In the genomic region with DNA sequence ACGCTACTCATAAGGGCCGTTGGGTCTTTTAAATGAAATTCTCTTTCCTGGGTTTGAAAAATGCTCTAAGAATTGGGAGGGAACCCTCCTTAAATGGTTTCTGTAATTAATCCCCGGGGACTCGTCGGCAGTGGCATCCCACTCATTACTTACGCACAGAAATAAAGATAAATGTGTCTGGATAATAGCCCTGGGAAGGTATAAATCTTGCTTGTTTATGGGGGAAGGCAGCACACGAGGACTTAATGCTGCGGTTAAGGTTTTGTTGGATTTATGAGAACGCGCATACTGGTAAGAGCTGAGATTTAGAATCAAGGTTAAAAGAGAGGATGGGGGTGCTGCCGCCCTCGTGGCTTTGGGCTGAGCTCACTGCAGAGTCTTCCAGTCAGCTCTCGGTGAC, we compare ENCODE assay signal across 1 cellular context.
TF ChIP-seq lines count a peak whose summit lies in the region.

No MANE protein-coding gene starts in this region.

TF ChIP-seq in HEK293, 187 proteins besides CTCF, POLR2A, EP300 and RAD21 (continued from another document and continues in another):
- TF ChIP-seq, protein P1, sequence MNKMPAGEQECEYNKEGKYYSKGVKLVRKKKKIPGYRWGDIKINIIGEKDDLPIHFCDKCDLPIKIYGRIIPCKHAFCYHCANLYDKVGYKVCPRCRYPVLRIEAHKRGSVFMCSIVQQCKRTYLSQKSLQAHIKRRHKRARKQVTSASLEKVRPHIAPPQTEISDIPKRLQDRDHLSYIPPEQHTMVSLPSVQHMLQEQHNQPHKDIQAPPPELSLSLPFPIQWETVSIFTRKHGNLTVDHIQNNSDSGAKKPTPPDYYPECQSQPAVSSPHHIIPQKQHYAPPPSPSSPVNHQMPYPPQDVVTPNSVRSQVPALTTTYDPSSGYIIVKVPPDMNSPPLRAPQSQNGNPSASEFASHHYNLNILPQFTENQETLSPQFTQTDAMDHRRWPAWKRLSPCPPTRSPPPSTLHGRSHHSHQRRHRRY (tag by site-specific recombination; IDR thresholded peaks at IDR 0.05) = no peak
- TF ChIP-seq ZEB2 (tag by site-specific recombination; IDR thresholded peaks at IDR 0.05) = peak; percentile 67
- TF ChIP-seq, protein P2, sequence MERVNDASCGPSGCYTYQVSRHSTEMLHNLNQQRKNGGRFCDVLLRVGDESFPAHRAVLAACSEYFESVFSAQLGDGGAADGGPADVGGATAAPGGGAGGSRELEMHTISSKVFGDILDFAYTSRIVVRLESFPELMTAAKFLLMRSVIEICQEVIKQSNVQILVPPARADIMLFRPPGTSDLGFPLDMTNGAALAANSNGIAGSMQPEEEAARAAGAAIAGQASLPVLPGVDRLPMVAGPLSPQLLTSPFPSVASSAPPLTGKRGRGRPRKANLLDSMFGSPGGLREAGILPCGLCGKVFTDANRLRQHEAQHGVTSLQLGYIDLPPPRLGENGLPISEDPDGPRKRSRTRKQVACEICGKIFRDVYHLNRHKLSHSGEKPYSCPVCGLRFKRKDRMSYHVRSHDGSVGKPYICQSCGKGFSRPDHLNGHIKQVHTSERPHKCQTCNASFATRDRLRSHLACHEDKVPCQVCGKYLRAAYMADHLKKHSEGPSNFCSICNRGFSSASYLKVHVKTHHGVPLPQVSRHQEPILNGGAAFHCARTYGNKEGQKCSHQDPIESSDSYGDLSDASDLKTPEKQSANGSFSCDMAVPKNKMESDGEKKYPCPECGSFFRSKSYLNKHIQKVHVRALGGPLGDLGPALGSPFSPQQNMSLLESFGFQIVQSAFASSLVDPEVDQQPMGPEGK (tag by site-specific recombination; IDR thresholded peaks at IDR 0.05) = peak; percentile 41
- TF ChIP-seq GLIS1 (tag by site-specific recombination; IDR thresholded peaks at IDR 0.05) = peak; percentile 85
- TF ChIP-seq, protein P3, sequence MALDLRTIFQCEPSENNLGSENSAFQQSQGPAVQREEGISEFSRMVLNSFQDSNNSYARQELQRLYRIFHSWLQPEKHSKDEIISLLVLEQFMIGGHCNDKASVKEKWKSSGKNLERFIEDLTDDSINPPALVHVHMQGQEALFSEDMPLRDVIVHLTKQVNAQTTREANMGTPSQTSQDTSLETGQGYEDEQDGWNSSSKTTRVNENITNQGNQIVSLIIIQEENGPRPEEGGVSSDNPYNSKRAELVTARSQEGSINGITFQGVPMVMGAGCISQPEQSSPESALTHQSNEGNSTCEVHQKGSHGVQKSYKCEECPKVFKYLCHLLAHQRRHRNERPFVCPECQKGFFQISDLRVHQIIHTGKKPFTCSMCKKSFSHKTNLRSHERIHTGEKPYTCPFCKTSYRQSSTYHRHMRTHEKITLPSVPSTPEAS (tag by site-specific recombination; IDR thresholded peaks at IDR 0.05) = no peak
- no peak for TF ChIP-seq ZNF394 (tag by site-specific recombination; IDR thresholded peaks at IDR 0.05; ENCODE audit: borderline replicate concordance)
- no peak for TF ChIP-seq ZNF768 (tag by site-specific recombination; IDR thresholded peaks at IDR 0.05)
- TF ChIP-seq, protein P4, sequence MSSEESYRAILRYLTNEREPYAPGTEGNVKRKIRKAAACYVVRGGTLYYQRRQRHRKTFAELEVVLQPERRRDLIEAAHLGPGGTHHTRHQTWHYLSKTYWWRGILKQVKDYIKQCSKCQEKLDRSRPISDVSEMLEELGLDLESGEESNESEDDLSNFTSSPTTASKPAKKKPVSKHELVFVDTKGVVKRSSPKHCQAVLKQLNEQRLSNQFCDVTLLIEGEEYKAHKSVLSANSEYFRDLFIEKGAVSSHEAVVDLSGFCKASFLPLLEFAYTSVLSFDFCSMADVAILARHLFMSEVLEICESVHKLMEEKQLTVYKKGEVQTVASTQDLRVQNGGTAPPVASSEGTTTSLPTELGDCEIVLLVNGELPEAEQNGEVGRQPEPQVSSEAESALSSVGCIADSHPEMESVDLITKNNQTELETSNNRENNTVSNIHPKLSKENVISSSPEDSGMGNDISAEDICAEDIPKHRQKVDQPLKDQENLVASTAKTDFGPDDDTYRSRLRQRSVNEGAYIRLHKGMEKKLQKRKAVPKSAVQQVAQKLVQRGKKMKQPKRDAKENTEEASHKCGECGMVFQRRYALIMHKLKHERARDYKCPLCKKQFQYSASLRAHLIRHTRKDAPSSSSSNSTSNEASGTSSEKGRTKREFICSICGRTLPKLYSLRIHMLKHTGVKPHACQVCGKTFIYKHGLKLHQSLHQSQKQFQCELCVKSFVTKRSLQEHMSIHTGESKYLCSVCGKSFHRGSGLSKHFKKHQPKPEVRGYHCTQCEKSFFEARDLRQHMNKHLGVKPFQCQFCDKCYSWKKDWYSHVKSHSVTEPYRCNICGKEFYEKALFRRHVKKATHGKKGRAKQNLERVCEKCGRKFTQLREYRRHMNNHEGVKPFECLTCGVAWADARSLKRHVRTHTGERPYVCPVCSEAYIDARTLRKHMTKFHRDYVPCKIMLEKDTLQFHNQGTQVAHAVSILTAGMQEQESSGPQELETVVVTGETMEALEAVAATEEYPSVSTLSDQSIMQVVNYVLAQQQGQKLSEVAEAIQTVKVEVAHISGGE (tag by site-specific recombination; conservative IDR thresholded peaks at IDR 0.05; ENCODE audit: low read depth) = no peak
- TF ChIP-seq, protein P5, sequence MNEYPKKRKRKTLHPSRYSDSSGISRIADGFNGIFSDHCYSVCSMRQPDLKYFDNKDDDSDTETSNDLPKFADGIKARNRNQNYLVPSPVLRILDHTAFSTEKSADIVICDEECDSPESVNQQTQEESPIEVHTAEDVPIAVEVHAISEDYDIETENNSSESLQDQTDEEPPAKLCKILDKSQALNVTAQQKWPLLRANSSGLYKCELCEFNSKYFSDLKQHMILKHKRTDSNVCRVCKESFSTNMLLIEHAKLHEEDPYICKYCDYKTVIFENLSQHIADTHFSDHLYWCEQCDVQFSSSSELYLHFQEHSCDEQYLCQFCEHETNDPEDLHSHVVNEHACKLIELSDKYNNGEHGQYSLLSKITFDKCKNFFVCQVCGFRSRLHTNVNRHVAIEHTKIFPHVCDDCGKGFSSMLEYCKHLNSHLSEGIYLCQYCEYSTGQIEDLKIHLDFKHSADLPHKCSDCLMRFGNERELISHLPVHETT (tag by site-specific recombination; IDR thresholded peaks at IDR 0.05) = peak; percentile 92
- TF ChIP-seq ZNF623 (tag by site-specific recombination; IDR thresholded peaks at IDR 0.05) = no peak
- no peak for TF ChIP-seq ZNF211 (tag by site-specific recombination; IDR thresholded peaks at IDR 0.05; ENCODE audit: low read depth)
- TF ChIP-seq, protein P6, sequence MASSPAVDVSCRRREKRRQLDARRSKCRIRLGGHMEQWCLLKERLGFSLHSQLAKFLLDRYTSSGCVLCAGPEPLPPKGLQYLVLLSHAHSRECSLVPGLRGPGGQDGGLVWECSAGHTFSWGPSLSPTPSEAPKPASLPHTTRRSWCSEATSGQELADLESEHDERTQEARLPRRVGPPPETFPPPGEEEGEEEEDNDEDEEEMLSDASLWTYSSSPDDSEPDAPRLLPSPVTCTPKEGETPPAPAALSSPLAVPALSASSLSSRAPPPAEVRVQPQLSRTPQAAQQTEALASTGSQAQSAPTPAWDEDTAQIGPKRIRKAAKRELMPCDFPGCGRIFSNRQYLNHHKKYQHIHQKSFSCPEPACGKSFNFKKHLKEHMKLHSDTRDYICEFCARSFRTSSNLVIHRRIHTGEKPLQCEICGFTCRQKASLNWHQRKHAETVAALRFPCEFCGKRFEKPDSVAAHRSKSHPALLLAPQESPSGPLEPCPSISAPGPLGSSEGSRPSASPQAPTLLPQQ (tag by site-specific recombination; IDR thresholded peaks at IDR 0.05) = no peak
- no peak for TF ChIP-seq ZFP41 (tag by site-specific recombination; IDR thresholded peaks at IDR 0.05; ENCODE audit: borderline replicate concordance)
- no peak for TF ChIP-seq ZNF239 (tag by site-specific recombination; IDR thresholded peaks at IDR 0.05)
- no peak for TF ChIP-seq ZNF501 (tag by site-specific recombination; IDR thresholded peaks at IDR 0.05)
- TF ChIP-seq ZNF274 (IDR thresholded peaks at IDR 0.05; ENCODE audit: low read length) = no peak
- TF ChIP-seq ZNF274 (tag by site-specific recombination; IDR thresholded peaks at IDR 0.05; ENCODE audit: borderline replicate concordance) = no peak
- no peak for TF ChIP-seq ZNF473 (tag by site-specific recombination; IDR thresholded peaks at IDR 0.05)
- TF ChIP-seq ZNF560 (tag by site-specific recombination; IDR thresholded peaks at IDR 0.05; ENCODE audit: borderline replicate concordance) = no peak
- no peak for TF ChIP-seq ZNF664 (tag by site-specific recombination; IDR thresholded peaks at IDR 0.05)
- no peak for TF ChIP-seq ZNF670 (tag by site-specific recombination; IDR thresholded peaks at IDR 0.05; ENCODE audit: low read depth)
- no peak for TF ChIP-seq ZNF350 (tag by site-specific recombination; IDR thresholded peaks at IDR 0.05)
- TF ChIP-seq ZSCAN16 (tag by site-specific recombination; IDR thresholded peaks at IDR 0.05) = no peak
- TF ChIP-seq ZNF677 (tag by site-specific recombination; IDR thresholded peaks at IDR 0.05) = no peak
- TF ChIP-seq EGR2 (tag by site-specific recombination; IDR thresholded peaks at IDR 0.05; ENCODE audit: low read depth) = peak; percentile 60; the same call in 1 of the 2 replicates
- no peak for TF ChIP-seq ZNF175 (tag by site-specific recombination; IDR thresholded peaks at IDR 0.05)
- TF ChIP-seq, protein P7, sequence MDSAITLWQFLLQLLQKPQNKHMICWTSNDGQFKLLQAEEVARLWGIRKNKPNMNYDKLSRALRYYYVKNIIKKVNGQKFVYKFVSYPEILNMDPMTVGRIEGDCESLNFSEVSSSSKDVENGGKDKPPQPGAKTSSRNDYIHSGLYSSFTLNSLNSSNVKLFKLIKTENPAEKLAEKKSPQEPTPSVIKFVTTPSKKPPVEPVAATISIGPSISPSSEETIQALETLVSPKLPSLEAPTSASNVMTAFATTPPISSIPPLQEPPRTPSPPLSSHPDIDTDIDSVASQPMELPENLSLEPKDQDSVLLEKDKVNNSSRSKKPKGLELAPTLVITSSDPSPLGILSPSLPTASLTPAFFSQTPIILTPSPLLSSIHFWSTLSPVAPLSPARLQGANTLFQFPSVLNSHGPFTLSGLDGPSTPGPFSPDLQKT (IDR thresholded peaks at IDR 0.05; ENCODE audit: borderline replicate concordance, low read depth, low read length) = no peak
- no peak for TF ChIP-seq ZNF416 (tag by site-specific recombination; IDR thresholded peaks at IDR 0.05)
- TF ChIP-seq OSR2 (tag by site-specific recombination; IDR thresholded peaks at IDR 0.05) = peak; percentile 97
- peak; percentile 85 for TF ChIP-seq KLF10 (tag by site-specific recombination; IDR thresholded peaks at IDR 0.05)
- no peak for TF ChIP-seq MZF1 (tag by site-specific recombination; IDR thresholded peaks at IDR 0.05; ENCODE audit: borderline replicate concordance)
- TF ChIP-seq ZNF121 (tag by site-specific recombination; IDR thresholded peaks at IDR 0.05) = peak; percentile 31; the same call in 1 of the 2 replicates
- TF ChIP-seq ZNF184 (tag by site-specific recombination; IDR thresholded peaks at IDR 0.05) = peak; percentile 47; the same call in 1 of the 2 replicates
- TF ChIP-seq ZNF791 (tag by site-specific recombination; IDR thresholded peaks at IDR 0.05) = no peak
- no peak for TF ChIP-seq ZNF521 (tag by site-specific recombination; IDR thresholded peaks at IDR 0.05)
- TF ChIP-seq ZNF2 (tag by site-specific recombination; IDR thresholded peaks at IDR 0.05) = no peak
- TF ChIP-seq ZNF157 (tag by site-specific recombination; IDR thresholded peaks at IDR 0.05) = no peak
- no peak for TF ChIP-seq ZNF549 (tag by site-specific recombination; IDR thresholded peaks at IDR 0.05)
- TF ChIP-seq ZNF596 (tag by site-specific recombination; IDR thresholded peaks at IDR 0.05) = no peak
- no peak for TF ChIP-seq SP3 (tag by site-specific recombination; IDR thresholded peaks at IDR 0.05)
- TF ChIP-seq WT1 (tag by site-specific recombination; IDR thresholded peaks at IDR 0.05) = peak; percentile 98
- peak; percentile 16; the same call in 1 of the 2 replicates for TF ChIP-seq ZNF76 (tag by site-specific recombination; IDR thresholded peaks at IDR 0.05; ENCODE audit: borderline replicate concordance, low read depth)
- TF ChIP-seq, protein P8, sequence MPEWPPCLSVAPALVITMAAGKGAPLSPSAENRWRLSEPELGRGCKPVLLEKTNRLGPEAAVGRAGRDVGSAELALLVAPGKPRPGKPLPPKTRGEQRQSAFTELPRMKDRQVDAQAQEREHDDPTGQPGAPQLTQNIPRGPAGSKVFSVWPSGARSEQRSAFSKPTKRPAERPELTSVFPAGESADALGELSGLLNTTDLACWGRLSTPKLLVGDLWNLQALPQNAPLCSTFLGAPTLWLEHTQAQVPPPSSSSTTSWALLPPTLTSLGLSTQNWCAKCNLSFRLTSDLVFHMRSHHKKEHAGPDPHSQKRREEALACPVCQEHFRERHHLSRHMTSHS (tag by site-specific recombination; IDR thresholded peaks at IDR 0.05) = peak; percentile 65; the same call in 1 of the 2 replicates
- TF ChIP-seq MYNN (tag by site-specific recombination; IDR thresholded peaks at IDR 0.05; ENCODE audit: borderline replicate concordance) = 0 out of 2 replicates have a peak, but pooled peaks have one; percentile 53
- TF ChIP-seq, protein P9, sequence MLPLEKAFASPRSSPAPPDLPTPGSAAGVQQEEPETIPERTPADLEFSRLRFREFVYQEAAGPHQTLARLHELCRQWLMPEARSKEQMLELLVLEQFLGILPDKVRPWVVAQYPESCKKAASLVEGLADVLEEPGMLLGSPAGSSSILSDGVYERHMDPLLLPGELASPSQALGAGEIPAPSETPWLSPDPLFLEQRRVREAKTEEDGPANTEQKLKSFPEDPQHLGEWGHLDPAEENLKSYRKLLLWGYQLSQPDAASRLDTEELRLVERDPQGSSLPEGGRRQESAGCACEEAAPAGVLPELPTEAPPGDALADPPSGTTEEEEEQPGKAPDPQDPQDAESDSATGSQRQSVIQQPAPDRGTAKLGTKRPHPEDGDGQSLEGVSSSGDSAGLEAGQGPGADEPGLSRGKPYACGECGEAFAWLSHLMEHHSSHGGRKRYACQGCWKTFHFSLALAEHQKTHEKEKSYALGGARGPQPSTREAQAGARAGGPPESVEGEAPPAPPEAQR (tag by site-specific recombination; IDR thresholded peaks at IDR 0.05) = no peak
- TF ChIP-seq, protein P10, sequence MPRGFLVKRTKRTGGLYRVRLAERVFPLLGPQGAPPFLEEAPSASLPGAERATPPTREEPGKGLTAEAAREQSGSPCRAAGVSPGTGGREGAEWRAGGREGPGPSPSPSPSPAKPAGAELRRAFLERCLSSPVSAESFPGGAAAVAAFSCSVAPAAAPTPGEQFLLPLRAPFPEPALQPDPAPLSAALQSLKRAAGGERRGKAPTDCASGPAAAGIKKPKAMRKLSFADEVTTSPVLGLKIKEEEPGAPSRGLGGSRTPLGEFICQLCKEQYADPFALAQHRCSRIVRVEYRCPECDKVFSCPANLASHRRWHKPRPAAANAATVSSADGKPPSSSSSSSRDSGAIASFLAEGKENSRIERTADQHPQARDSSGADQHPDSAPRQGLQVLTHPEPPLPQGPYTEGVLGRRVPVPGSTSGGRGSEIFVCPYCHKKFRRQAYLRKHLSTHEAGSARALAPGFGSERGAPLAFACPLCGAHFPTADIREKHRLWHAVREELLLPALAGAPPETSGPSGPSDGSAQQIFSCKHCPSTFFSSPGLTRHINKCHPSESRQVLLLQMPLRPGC (tag by site-specific recombination; IDR thresholded peaks at IDR 0.05) = peak; percentile 75
- no peak for TF ChIP-seq ZFP37 (tag by site-specific recombination; IDR thresholded peaks at IDR 0.05)
- TF ChIP-seq, protein P11, sequence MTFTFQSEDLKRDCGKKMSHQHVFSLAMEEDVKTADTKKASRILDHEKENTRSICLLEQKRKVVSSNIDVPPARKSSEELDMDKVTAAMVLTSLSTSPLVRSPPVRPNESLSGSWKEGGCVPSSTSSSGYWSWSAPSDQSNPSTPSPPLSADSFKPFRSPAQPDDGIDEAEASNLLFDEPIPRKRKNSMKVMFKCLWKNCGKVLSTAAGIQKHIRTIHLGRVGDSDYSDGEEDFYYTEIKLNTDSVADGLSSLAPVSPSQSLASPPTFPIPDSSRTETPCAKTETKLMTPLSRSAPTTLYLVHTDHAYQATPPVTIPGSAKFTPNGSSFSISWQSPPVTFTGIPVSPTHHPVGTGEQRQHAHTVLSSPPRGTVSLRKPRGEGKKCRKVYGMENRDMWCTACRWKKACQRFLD (tag by site-specific recombination; IDR thresholded peaks at IDR 0.05) = no peak
